9 cellular contexts compared by ENCODE assay signal in the genomic region with DNA sequence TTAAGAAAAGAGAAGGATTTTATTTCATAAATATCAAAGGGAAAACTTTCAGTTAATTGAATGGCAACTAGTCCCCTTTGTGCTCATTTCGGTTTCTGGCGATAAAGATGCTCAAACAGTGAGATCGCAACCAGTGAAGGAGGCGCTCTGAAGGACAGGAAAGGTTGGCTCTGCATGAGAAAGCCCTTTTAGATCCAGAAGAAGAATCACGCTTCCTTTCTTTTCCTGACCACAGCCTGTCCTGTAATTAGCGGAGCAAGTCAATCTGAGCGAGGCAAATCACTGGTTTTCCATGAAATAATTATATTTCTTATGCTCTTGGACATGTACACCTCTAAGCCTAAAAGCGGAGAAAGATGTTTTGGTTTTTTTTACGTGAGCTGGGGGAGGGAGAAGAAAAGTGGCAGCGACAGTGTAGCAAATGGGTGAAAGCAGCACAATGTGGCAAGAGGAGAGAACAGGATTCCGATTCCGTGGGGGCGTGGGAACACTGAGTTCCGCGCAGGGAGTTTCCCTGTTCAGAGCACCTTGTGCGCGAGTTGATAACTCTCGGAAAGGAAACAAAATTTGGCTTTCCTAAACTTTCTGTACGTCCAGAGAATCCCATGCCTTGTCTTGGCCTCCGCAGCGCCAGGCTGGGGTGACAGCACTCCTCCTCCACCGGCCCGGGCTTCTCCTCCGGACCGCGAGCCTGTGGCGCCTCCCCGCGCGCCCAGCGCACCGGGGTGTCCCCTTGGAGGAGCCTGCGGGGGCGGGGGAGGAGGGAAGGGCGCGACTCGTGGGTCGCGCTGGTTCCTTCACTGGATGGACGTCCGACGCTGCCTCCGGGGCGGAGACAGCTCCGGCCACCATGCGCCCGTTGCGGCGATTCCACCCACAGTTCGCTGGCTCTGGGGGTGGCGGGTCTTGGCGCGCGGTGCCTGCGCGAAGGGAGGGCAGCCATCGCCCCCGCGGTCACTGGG. TPM values are rescaled to one million over a fixed set of nuclear protein-coding genes. Genes with fewer than 3 reads are reported as not detected.
DNase-seq lines count a peak whose midpoint lies in the region; ATAC-seq and TF ChIP-seq lines count a peak whose summit lies in the region.
"Had no signal": no experiment of that assay in that cellular context is flagged by ENCODE, and none has a peak within 500 bp of the region (broad histone marks: within the 10 kb centered on the region; RNA-seq: fewer than 3 reads in every experiment).

No MANE protein-coding gene starts in this region.

- H3K27ac ChIP-seq in uterus: no peak overlapping the region

- no peak for ATAC-seq in central memory CD8-positive, alpha-beta T cell (replicated peaks; ENCODE audit: extremely low read depth, poor library complexity, severe bottlenecking)
- ATAC-seq in memory B cell (ENCODE audit: low read depth): no peak
- peak; percentile 48 for ATAC-seq in stimulated activated naive CD8-positive, alpha-beta T cell treated with anti-CD3 and anti-CD28 coated beads, Interleukin-15, amount 100 ng/mL, for 72 hours

- peak overlapping the region; percentile 66 for H3K4me3 Mint-ChIP-seq in central memory CD8-positive, alpha-beta T cell
- H3K4me3 Mint-ChIP-seq in memory B cell: peak overlapping the region; percentile 72
- H3K4me3 Mint-ChIP-seq in stimulated activated naive CD8-positive, alpha-beta T cell treated with anti-CD3 and anti-CD28 coated beads, Interleukin-15, amount 100 ng/mL, for 72 hours: peak overlapping the region; percentile 63 to 79

- intact Hi-C loops in uterus (cut with DNase I; ENCODE audit: low total_unique reads): no loop called here

- TF ChIP-seq POLR2A in NB4 (IDR thresholded peaks at IDR 0.05; ENCODE audit: extremely low read depth, insufficient read length) (no peak), uterus (IDR thresholded peaks at IDR 0.05) (no peak)

- TF ChIP-seq CTCF in NB4 (IDR thresholded peaks at IDR 0.05; ENCODE audit: low read depth, low read length): no peak
- no peak for TF ChIP-seq CTCF in uterus (IDR thresholded peaks at IDR 0.05)

- H3K27me3 ChIP-seq in uterus: no peaks in the 10 kb centered on the region

- no peaks in the 10 kb centered on the region for H3K36me3 Mint-ChIP-seq in central memory CD8-positive, alpha-beta T cell (ENCODE audit: insufficient read depth)
- H3K36me3 Mint-ChIP-seq in memory B cell: no peaks in the 10 kb centered on the region

- no peak overlapping the region for H3K27ac Mint-ChIP-seq in central memory CD8-positive, alpha-beta T cell (ENCODE audit: low read depth)
- H3K27ac Mint-ChIP-seq in memory B cell: no peak overlapping the region
- H3K27ac Mint-ChIP-seq in stimulated activated naive CD8-positive, alpha-beta T cell treated with anti-CD3 and anti-CD28 coated beads, Interleukin-15, amount 100 ng/mL, for 72 hours: no peak overlapping the region

- peaks cover 0 to 8% of the 10 kb centered on the region in 2 donors for H3K4me1 ChIP-seq in uterus

- H3K4me1 Mint-ChIP-seq in central memory CD8-positive, alpha-beta T cell: peaks cover 9% of the 10 kb centered on the region
- peaks cover 14% of the 10 kb centered on the region for H3K4me1 Mint-ChIP-seq in memory B cell
- peaks cover 21% of the 10 kb centered on the region for H3K4me1 Mint-ChIP-seq in stimulated activated naive CD8-positive, alpha-beta T cell treated with anti-CD3 and anti-CD28 coated beads, Interleukin-15, amount 100 ng/mL, for 72 hours

- no peaks in the 10 kb centered on the region for H3K36me3 ChIP-seq in uterus

- no peaks in the 10 kb centered on the region for H3K9me3 Mint-ChIP-seq in central memory CD8-positive, alpha-beta T cell
- H3K9me3 Mint-ChIP-seq in memory B cell: no peaks in the 10 kb centered on the region
- no peaks in the 10 kb centered on the region for H3K9me3 Mint-ChIP-seq in stimulated activated naive CD8-positive, alpha-beta T cell treated with anti-CD3 and anti-CD28 coated beads, Interleukin-15, amount 100 ng/mL, for 72 hours

- H3K4me3 ChIP-seq in NB4 (ENCODE audit: low read depth, low read length) (no peak overlapping the region), uterus (peak overlapping the region in 1 of 2 donors; percentile 9)

- no peaks in the 10 kb centered on the region for H3K9me3 ChIP-seq in uterus

- peaks cover 83% of the 10 kb centered on the region for H3K27me3 Mint-ChIP-seq in central memory CD8-positive, alpha-beta T cell
- peaks cover 20% of the 10 kb centered on the region for H3K27me3 Mint-ChIP-seq in memory B cell
- peaks cover 90% of the 10 kb centered on the region for H3K27me3 Mint-ChIP-seq in stimulated activated naive CD8-positive, alpha-beta T cell treated with anti-CD3 and anti-CD28 coated beads, Interleukin-15, amount 100 ng/mL, for 72 hours

- peak; percentile 31 for DNase-seq in D341Med (ENCODE audit: low spot score)
- peak; percentile 37 for DNase-seq in NB4 (ENCODE audit: low read depth)
- DNase-seq in central memory CD8-positive, alpha-beta T cell (ENCODE audit: low spot score in 2 of 2): no peak
- DNase-seq in memory B cell (ENCODE audit: low spot score in 2 of 2): no peak
- DNase-seq in stimulated activated naive CD8-positive, alpha-beta T cell treated with anti-CD3 and anti-CD28 coated beads, Interleukin-15, amount 100 ng/mL, for 72 hours: peak; percentile 15 to 21
- no peak for DNase-seq in cortex of kidney (lab: John Stamatoyannopoulos, UW)
- no peak for DNase-seq in uterus
- DNase-seq in activated CD4-positive, CD25-positive, alpha-beta regulatory T cell (lab: John Stamatoyannopoulos, UW): no peak

RNA-seq across cellular contexts. Expression of gene SLC9A2, which starts 0.6 kb away (rescaled TPM):
- under 1 TPM in 3 of 4 donors, not detected in 1; under 0.01 to 0.29 (median 0.21) TPM for total RNA-seq in uterus
- total RNA-seq: mononuclear cell had no signal

Comparison
In these comparisons a context has a peak if more than half of its experiments do, and no peak if none do; other contexts are left out.
1. DNase-seq: peak in D341Med (single experiment), NB4 (single experiment) and stimulated activated naive CD8-positive, alpha-beta T cell treated with anti-CD3 and anti-CD28 coated beads, Interleukin-15, amount 100 ng/mL, for 72 hours (2 of 2); none in central memory CD8-positive, alpha-beta T cell (0 of 2), memory B cell (0 of 2), cortex of kidney (single experiment), uterus (0 of 2) and activated CD4-positive, CD25-positive, alpha-beta regulatory T cell (0 of 4).
2. Peak in every context shown above with its lines, with median percentiles within 50 percentile points of each other: H3K4me3 Mint-ChIP-seq.